In the genomic region with DNA sequence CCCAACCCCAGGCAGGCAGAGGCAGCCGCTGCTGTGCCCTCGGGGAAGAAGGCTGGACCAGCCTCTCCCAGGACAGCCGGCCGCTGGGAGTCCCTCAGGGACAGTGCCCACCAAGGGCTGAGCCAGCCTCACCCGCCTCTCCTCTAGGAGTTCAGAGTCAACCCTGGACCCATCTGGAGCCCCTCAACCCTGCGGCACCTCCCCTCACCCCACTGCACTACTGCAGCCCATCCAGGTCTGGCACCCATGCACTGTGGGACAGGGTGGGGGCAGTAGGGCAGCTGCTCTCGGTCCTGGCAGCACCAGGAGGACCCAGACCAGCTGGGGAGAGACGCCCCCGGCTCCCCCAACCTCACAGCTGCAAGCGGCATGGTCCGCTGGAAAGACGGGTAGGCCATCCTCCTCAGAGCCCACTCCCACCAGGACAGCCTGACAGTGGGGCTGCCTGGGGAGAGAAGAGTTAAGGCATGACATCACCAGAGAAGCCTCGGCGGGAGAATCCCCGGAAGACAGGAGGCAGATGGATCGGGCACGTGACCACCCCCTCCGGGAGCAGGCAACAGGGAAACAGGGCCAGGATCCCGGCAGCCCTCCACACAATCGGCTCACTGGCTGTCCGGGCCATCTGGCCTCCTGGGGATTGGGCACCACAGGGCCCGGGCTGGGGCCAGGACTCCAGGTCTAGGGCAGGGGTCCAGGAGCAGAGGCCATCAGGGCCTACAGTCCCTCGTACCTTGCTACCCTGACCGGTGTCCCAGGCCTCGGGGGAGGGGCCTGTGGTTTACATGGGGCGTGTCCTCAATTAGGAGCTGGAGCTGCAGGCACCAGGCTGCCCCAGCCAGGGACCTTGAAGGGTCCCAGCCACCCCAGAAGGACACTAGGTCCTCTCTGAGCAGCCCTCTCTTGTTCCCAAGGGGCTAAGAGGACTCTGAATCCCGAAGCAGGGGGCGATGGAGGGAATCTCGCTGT, we compare ENCODE assay signal across 8 cellular contexts. TPM values are rescaled to one million over a fixed set of nuclear protein-coding genes. Genes with fewer than 3 reads are reported as not detected.
DNase-seq lines count a peak whose midpoint lies in the region; ATAC-seq and TF ChIP-seq lines count a peak whose summit lies in the region.

No MANE protein-coding gene starts in this region.

- no peak for TF ChIP-seq POLR2A in upper lobe of left lung (IDR thresholded peaks at IDR 0.05)

- TF ChIP-seq EP300 in upper lobe of left lung (IDR thresholded peaks at IDR 0.05) = no peak

- H3K9me3 ChIP-seq in mucosa of descending colon = no peaks in the 10 kb centered on the region
- no peaks in the 10 kb centered on the region for H3K9me3 ChIP-seq in upper lobe of left lung

- 43 to 57% methylated on average over 17 to 23 of the region's 29 CpGs for WGBS in upper lobe of left lung, 2 donors

- TF ChIP-seq CTCF in HL-60 (IDR thresholded peaks at IDR 0.05; ENCODE audit: insufficient read depth, low read length) (no peak), mucosa of descending colon (IDR thresholded peaks at IDR 0.05) (no peak), upper lobe of left lung (IDR thresholded peaks at IDR 0.05) (no peak)

- H3K27me3 ChIP-seq in HL-60 (ENCODE audit: insufficient read depth, poor library complexity, severe bottlenecking) (no peaks in the 10 kb centered on the region), upper lobe of left lung (no peaks in the 10 kb centered on the region)

- H3K36me3 ChIP-seq in mucosa of descending colon (ENCODE audit: low read depth) = no peaks in the 10 kb centered on the region
- H3K36me3 ChIP-seq in upper lobe of left lung = no peaks in the 10 kb centered on the region

- in situ Hi-C loops in SK-MEL-5 (cut with HindIII; ENCODE audit: low pct_unique_long_range_greater_than_20kb, low sequenced_read_pairs) = no loop called here

- H3K4me3 ChIP-seq in HL-60 (replicated peaks; ENCODE audit: insufficient read depth, low read length) (no peak overlapping the region), mucosa of descending colon (no peak overlapping the region), upper lobe of left lung (peak overlapping the region; percentile 18 to 94 (median 74))

- ATAC-seq in mucosa of descending colon (peak; percentile 6), upper lobe of left lung (ENCODE audit: low FRiP score in 2 of 2) (no peak)

- peak overlapping the region; percentile 56 for H3K27ac ChIP-seq in HL-60 (replicated peaks)
- H3K27ac ChIP-seq in epithelial cell of prostate = peak overlapping the region; percentile 63
- H3K27ac ChIP-seq in upper lobe of left lung = peak overlapping the region; percentile 39 to 80 (median 73)

- peak; percentile 75 for DNase-seq in AG20443 (ENCODE audit: low spot score)
- DNase-seq in HL-60 (ENCODE audit: low read depth in 1 of 2, low spot score in 1 of 2) = no peak
- DNase-seq in SK-MEL-5 (ENCODE audit: low read depth, low spot score) = peak; percentile 74
- no peak for DNase-seq in epithelial cell of prostate (ENCODE audit: low read depth, low spot score)
- peak; percentile 78 to 86 (median 78) for DNase-seq in mucosa of descending colon
- peak; percentile 41 to 81 for DNase-seq in upper lobe of left lung
- DNase-seq in iPS-NIHi11 (ENCODE audit: low spot score) = no peak
- no peak for DNase-seq in GM19238 (ENCODE audit: insufficient read length, low spot score)

- intact Hi-C loops in mucosa of descending colon (cut with DNase I, micrococcal nuclease) = no loop called here

- H3K4me1 ChIP-seq in mucosa of descending colon (ENCODE audit: low read depth) (peaks cover 35% of the 10 kb centered on the region), upper lobe of left lung (peaks cover 38 to 50% (median 45%) of the 10 kb centered on the region in 4 donors)

RNA-seq across cellular contexts. Expression of a gene that starts 3.1 kb away (rescaled TPM):
- total RNA-seq in SK-MEL-5 (2014; rRNA removed; shearing (Covaris generic)) = 14.2 and 14.5 TPM in 2 replicates
- polyA plus RNA-seq in SK-MEL-5 (2015; cell fraction: cytosol; rRNA removed) = 19.2 and 21.2 TPM in 2 replicates
- polyA plus RNA-seq in SK-MEL-5 (2015; cell fraction: nucleus; rRNA removed) = 185 and 234 TPM in 2 replicates
- total RNA-seq in mucosa of descending colon (10 to 100 TPM; 42.1 to 76.9 (median 44.8) TPM), upper lobe of left lung (100 to 1,000 TPM in 2 of 6 donors, 10 to 100 TPM in 4; 33.5 to 166 (median 60.1) TPM)

RNA-seq across cellular contexts. Expression of a gene that starts 3.8 kb away (rescaled TPM):
- 9.9 and 15.5 TPM in 2 replicates for total RNA-seq in SK-MEL-5 (2014; rRNA removed; shearing (Covaris generic))
- polyA plus RNA-seq in SK-MEL-5 (2015; cell fraction: cytosol; rRNA removed) = 33.7 and 35.3 TPM in 2 replicates
- 14.8 and 27.4 TPM in 2 replicates for polyA plus RNA-seq in SK-MEL-5 (2015; cell fraction: nucleus; rRNA removed)
- total RNA-seq in mucosa of descending colon = 10 to 100 TPM; 12.4 to 15.9 (median 15.4) TPM
- 10 to 100 TPM; 16.8 to 38.8 (median 23.0) TPM for total RNA-seq in upper lobe of left lung

RNA-seq across cellular contexts. Expression of a gene that starts 19.8 kb away (rescaled TPM):
- 60.1 and 63.5 TPM in 2 replicates for total RNA-seq in SK-MEL-5 (2014; rRNA removed; shearing (Covaris generic))
- 72.2 and 76.2 TPM in 2 replicates for polyA plus RNA-seq in SK-MEL-5 (2015; cell fraction: cytosol; rRNA removed)
- polyA plus RNA-seq in SK-MEL-5 (2015; cell fraction: nucleus; rRNA removed) = 384 and 408 TPM in 2 replicates
- total RNA-seq in mucosa of descending colon = 100 to 1,000 TPM in 1 of 3 donors, 10 to 100 TPM in 2; 89.9 to 127 (median 95.5) TPM
- total RNA-seq in upper lobe of left lung = 100 to 1,000 TPM in 2 of 6 donors, 10 to 100 TPM in 4; 71.7 to 267 (median 90.5) TPM

RNA-seq across cellular contexts. Expression of a gene that starts 20.0 kb away (rescaled TPM):
- total RNA-seq in SK-MEL-5 (2014; rRNA removed; shearing (Covaris generic)) = 19.6 and 22.2 TPM in 2 replicates
- 37.6 and 39.8 TPM in 2 replicates for polyA plus RNA-seq in SK-MEL-5 (2015; cell fraction: cytosol; rRNA removed)
- polyA plus RNA-seq in SK-MEL-5 (2015; cell fraction: nucleus; rRNA removed) = 3.5 and 9.4 TPM in 2 replicates
- 10 to 100 TPM; 41.2 to 77.9 (median 55.5) TPM for total RNA-seq in mucosa of descending colon
- total RNA-seq in upper lobe of left lung = 10 to 100 TPM; 14.7 to 41.6 (median 26.0) TPM

RNA-seq across cellular contexts. Expression of a gene that starts 24.4 kb away (rescaled TPM):
- total RNA-seq in SK-MEL-5 (2014; rRNA removed; shearing (Covaris generic)) = 0.71 and 1.3 TPM in 2 replicates
- 0.92 and 1.6 TPM in 2 replicates for polyA plus RNA-seq in SK-MEL-5 (2015; cell fraction: cytosol; rRNA removed)
- polyA plus RNA-seq in SK-MEL-5 (2015; cell fraction: nucleus; rRNA removed) = 21.5 and 23.3 TPM in 2 replicates
- total RNA-seq in mucosa of descending colon (1 to 10 TPM; 3.5 to 5.4 (median 4.5) TPM), upper lobe of left lung (10 to 100 TPM in 1 of 6 donors, 1 to 10 TPM in 4, under 1 TPM in 1; 0.91 to 17.8 (median 2.7) TPM)

Comparison
In these comparisons a context has a peak if more than half of its experiments do, and no peak if none do; other contexts are left out.
1. DNase-seq: peak in AG20443 (single experiment), SK-MEL-5 (single experiment), mucosa of descending colon (3 of 3) and upper lobe of left lung (2 of 2); none in HL-60 (0 of 2), epithelial cell of prostate (single experiment), iPS-NIHi11 (single experiment) and GM19238 (single experiment).
2. H3K4me3 ChIP-seq: peak in upper lobe of left lung (4 of 4); none in HL-60 (single experiment) and mucosa of descending colon (single experiment).
3. Peak in every context shown above with its lines, with median percentiles within 50 percentile points of each other: H3K27ac ChIP-seq.